ENCODE assay signal across 13 cellular contexts in the genomic region with DNA sequence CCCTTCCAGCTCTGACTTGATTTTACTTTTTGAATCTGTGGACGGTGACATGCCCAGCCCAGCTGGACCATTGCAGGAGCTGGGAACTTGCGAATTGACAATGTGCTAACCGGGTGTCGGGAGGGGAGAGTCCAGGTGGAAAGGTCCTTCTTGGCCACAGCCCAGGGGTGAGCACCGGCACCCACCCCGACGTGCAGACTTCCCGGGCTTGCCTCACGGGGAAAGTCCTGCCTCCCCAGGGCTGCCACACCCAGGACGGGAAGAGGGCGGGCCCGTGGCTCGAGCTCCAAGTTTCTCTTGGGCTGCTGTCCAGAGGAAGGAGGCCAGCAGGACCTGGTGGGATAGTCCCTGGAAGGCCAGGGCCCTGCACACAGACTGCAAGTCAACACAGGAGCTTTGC. TPM values are rescaled to one million over a fixed set of nuclear protein-coding genes. Genes with fewer than 3 reads are reported as not detected.
DNase-seq lines count a peak whose midpoint lies in the region; ATAC-seq, FAIRE-seq and TF ChIP-seq lines count a peak whose summit lies in the region.
"Had no signal": no experiment of that assay in that cellular context is flagged by ENCODE, and none has a peak within 500 bp of the region (broad histone marks: within the 10 kb centered on the region; RNA-seq: fewer than 3 reads in every experiment).

No MANE protein-coding gene starts in this region.

- H4K20me1 ChIP-seq in K562 (replicated peaks; ENCODE audit: control insufficient read depth, insufficient read depth, low read length), result no peaks in the 10 kb centered on the region

- no peaks in the 10 kb centered on the region for H3K79me2 ChIP-seq in K562 (ENCODE audit: control insufficient read depth, insufficient read depth, low read length)

- 0 out of 2 replicates have a peak overlapping the region, but pooled peaks have one; percentile 9 for H2AFZ ChIP-seq in K562 (ENCODE audit: low read depth, low read length)

- H3K36me3 Mint-ChIP-seq in CD4-positive, alpha-beta T cell (ENCODE audit: low read depth), result no peaks in the 10 kb centered on the region

- peak overlapping the region in 1 of 2 experiments; percentile 65; a peak in 1 of 4 replicates for H3K9ac ChIP-seq in K562 (ENCODE audit: insufficient read depth in 1 of 2, low read depth in 2 of 2, low read length in 2 of 2)
- no peak overlapping the region for H3K9ac ChIP-seq in kidney (ENCODE audit: low read length in 2 of 2)

- intact Hi-C loops in K562 (cut with micrococcal nuclease), result loop anchor here (10.0 kb wide), 1 partner anchor 83 kb away; a partner anchor contains a TSS
- intact Hi-C loops in kidney (cut with DNase I), result no loop called here
- intact Hi-C loops in CD4-positive, alpha-beta T cell (cut with DNase I, micrococcal nuclease), result no loop called here

- WGBS in K562 (ENCODE audit: insufficient coverage, low coverage, missing lambda C conversion rate), result under 1% methylated on average over 11 of the region's 13 CpGs

- H3K9me3 Mint-ChIP-seq in CD4-positive, alpha-beta T cell, result no peaks in the 10 kb centered on the region
- H3K9me3 Mint-ChIP-seq: activated B cell treated with CpG ODN at 0.5 μM for 24 hours; activated naive CD4-positive, alpha-beta T cell treated with anti-CD3 and anti-CD28 coated beads for 36 hours had no signal

- peaks cover 0 to 30% of the 10 kb centered on the region in 2 experiments; a peak in 3 of 5 replicates for H3K4me1 ChIP-seq in K562 (replicated peaks in 1 of 2; ENCODE audit: control insufficient read depth in 2 of 2, insufficient read depth in 2 of 2, low read length in 2 of 2)
- peaks cover 0 to 7% of the 10 kb centered on the region in 2 donors for H3K4me1 ChIP-seq in kidney (ENCODE audit: control insufficient read depth in 1 of 2, insufficient read depth in 1 of 2, low read depth in 1 of 2, low read length in 2 of 2)

- no peak overlapping the region for H3K4me3 ChIP-seq in K562
- H3K4me3 ChIP-seq in kidney (ENCODE audit: low read length in 2 of 2), result peak overlapping the region in 1 of 2 donors; percentile 13
- H3K4me3 ChIP-seq in skin epidermis, result peak overlapping the region in 3 of 7 experiments; percentile 4 to 14 (median 5)

- TF ChIP-seq RAD21 in K562 (CRISPR knock-in tag; conservative IDR thresholded peaks at IDR 0.05 in 1 of 2, IDR thresholded peaks at IDR 0.05 in 1 of 2), result no peak

- no peak for ATAC-seq in K562
- no peak for ATAC-seq in CD4-positive, alpha-beta T cell (ENCODE audit: poor library complexity)

- no peak overlapping the region for H3K4me3 Mint-ChIP-seq in CD4-positive, alpha-beta T cell
- H3K4me3 Mint-ChIP-seq: activated B cell treated with CpG ODN at 0.5 μM for 24 hours; activated naive CD4-positive, alpha-beta T cell treated with anti-CD3 and anti-CD28 coated beads for 36 hours had no signal

- DNase-seq in GM03348 (ENCODE audit: low spot score), result peak; percentile 80
- peak in 2 of 4 experiments; percentile 59 to 60 for DNase-seq in K562 (ENCODE audit: extremely low read depth in 1 of 4, low spot score in 3 of 4)
- peak; percentile 87 for DNase-seq in kidney
- DNase-seq in CD4-positive, alpha-beta T cell, result no peak
- no peak for DNase-seq in C1 segment of cervical spinal cord (lab: John Stamatoyannopoulos, UW)
- no peak for DNase-seq in DMS 273 treated with DMSO at 0.1 percent for 48 hours (lab: John Stamatoyannopoulos, UW)
- DNase-seq in GM13977 (ENCODE audit: low spot score), result no peak
- DNase-seq: activated B cell treated with CpG ODN at 0.5 μM for 24 hours; activated naive CD4-positive, alpha-beta T cell treated with anti-CD3 and anti-CD28 coated beads for 36 hours; NCI-H2029 treated with DMSO at 0.1 percent for 48 hours; RPMI8226 had no signal

- POLR2A ChIA-PET in K562 (lab: Yijun Ruan, JAX), result interaction anchor here (0.6 to 1.1 kb wide), 2 partner anchors 9 to 21 kb away, joined by 4 read pairs; no protein-coding TSS in a partner anchor
- POLR2A ChIA-PET in CD4-positive, alpha-beta T cell (lab: Charles Lee), result no interaction called here

- TF ChIP-seq POLR2A in K562 (conservative IDR thresholded peaks at IDR 0.05), result no peak

- FAIRE-seq in K562 (lab: Jason Lieb, UNC), result no peak
- no peak for FAIRE-seq in kidney (lab: Jason Lieb, UNC)

- peaks cover 4% of the 10 kb centered on the region for H3K27me3 Mint-ChIP-seq in CD4-positive, alpha-beta T cell

- no peaks in the 10 kb centered on the region for H3K9me1 ChIP-seq in K562 (ENCODE audit: control insufficient read depth, insufficient read depth, low read length)

- TF ChIP-seq CTCF in K562 (IDR thresholded peaks at IDR 0.05 in 2 of 3, conservative IDR thresholded peaks at IDR 0.05 in 1 of 3; ENCODE audit: insufficient read depth in 2 of 3, low read depth in 1 of 3, low read length in 3 of 3) (no peak), kidney (IDR thresholded peaks at IDR 0.05; ENCODE audit: borderline replicate concordance, extremely low read depth, insufficient read depth) (no peak), GM13977 (IDR thresholded peaks at IDR 0.05; ENCODE audit: extremely low read depth, insufficient read depth, missing control alignments) (no peak)
- no peak for TF ChIP-seq CTCF in CD4-positive, alpha-beta T cell (IDR thresholded peaks at IDR 0.05)

- in situ Hi-C loops in K562 (cut with MboI), result no loop called here
- in situ Hi-C loops in GM13977 (cut with MboI; ENCODE audit: low pct_unique_long_range_greater_than_20kb, low sequenced_read_pairs, unreplicated experiment), result no loop called here

- H3K27ac ChIP-seq in K562 (ENCODE audit: extremely low read depth, low read depth, low read length) (no peak overlapping the region), kidney (ENCODE audit: low read depth in 2 of 2, low read length in 2 of 2) (no peak overlapping the region), skin epidermis (peak overlapping the region in 20 of 21 experiments; percentile 10 to 78 (median 60))
- H3K27ac ChIP-seq in CD4-positive, alpha-beta T cell (ENCODE audit: low read depth, low read length), result no peak overlapping the region
- H3K27ac ChIP-seq: HL-60 had no signal

- H3K36me3 ChIP-seq in K562 (ENCODE audit: control insufficient read depth, insufficient read depth, low read length), result no peaks in the 10 kb centered on the region
- H3K36me3 ChIP-seq in kidney (ENCODE audit: control insufficient read depth in 1 of 2, insufficient read depth in 2 of 2, low read length in 2 of 2), result no peaks in the 10 kb centered on the region

- no TSS peak for BruUV-seq in K562 (replicated peaks; lab: Mats Ljungman, UMichigan)

- peaks cover 74 to 95% of the 10 kb centered on the region in 2 experiments for H3K27me3 ChIP-seq in K562 (ENCODE audit: control insufficient read depth in 2 of 2, insufficient read depth in 2 of 2, low read length in 2 of 2)
- H3K27me3 ChIP-seq in CD4-positive, alpha-beta T cell (ENCODE audit: control insufficient read depth, insufficient read depth, low read length), result no peaks in the 10 kb centered on the region

- peak overlapping the region; percentile 16; the same call in 1 of the 2 replicates for H3K4me2 ChIP-seq in K562 (ENCODE audit: insufficient read depth, low read length)

- no peaks in the 10 kb centered on the region for H3K4me1 Mint-ChIP-seq in CD4-positive, alpha-beta T cell (ENCODE audit: low read depth)
- H3K4me1 Mint-ChIP-seq: activated B cell treated with CpG ODN at 0.5 μM for 24 hours had no signal

- TF ChIP-seq EP300 in K562 (IDR thresholded peaks at IDR 0.05; ENCODE audit: low read length), result no peak

- H3K9me3 ChIP-seq in K562 (replicated peaks; ENCODE audit: control insufficient read depth, insufficient read depth, low read depth, low read length), result no peaks in the 10 kb centered on the region; the same call in 1 of the 2 replicates
- H3K9me3 ChIP-seq in kidney (ENCODE audit: control insufficient read depth in 1 of 2, low read length in 2 of 2), result no peaks in the 10 kb centered on the region
- H3K9me3 ChIP-seq in CD4-positive, alpha-beta T cell (ENCODE audit: control insufficient read depth, low read length), result no peaks in the 10 kb centered on the region

- no peak overlapping the region for H3K27ac Mint-ChIP-seq in CD4-positive, alpha-beta T cell
- H3K27ac Mint-ChIP-seq: activated B cell treated with CpG ODN at 0.5 μM for 24 hours; activated naive CD4-positive, alpha-beta T cell treated with anti-CD3 and anti-CD28 coated beads for 36 hours had no signal

- CTCF ChIA-PET in K562 (lab: Yijun Ruan, JAX; ENCODE audit: low intra/inter-chr PET ratio), result no interaction called here
- CTCF ChIA-PET in CD4-positive, alpha-beta T cell (lab: Charles Lee), result no interaction called here

RNA-seq across cellular contexts. Expression of a gene that starts 17.7 kb away (rescaled TPM):
- not detected in 2 replicates for total RNA-seq in K562 (2011; cell fraction: chromatin; rRNA removed; ENCODE audit: low replicate concordance)
- total RNA-seq in K562 (2011; cell fraction: nucleolus; rRNA removed), result not detected in 2 replicates
- total RNA-seq in K562 (2011; cell fraction: nucleoplasm; rRNA removed), result not detected in 2 replicates
- not detected in 2 replicates for total RNA-seq in K562 (2014; rRNA removed)
- total RNA-seq in K562 (2014; rRNA removed; fragmentation: Illumina TruSeq; extraction: Trizol), result not detected in 2 replicates
- total RNA-seq in K562 (2015; rRNA removed; fragmentation: Illumina TruSeq; extraction: Trizol), result not detected in 2 replicates
- total RNA-seq in K562 (2021), result not detected in 2 replicates
- not detected in 2 replicates for polyA plus RNA-seq in K562 (2011; rRNA removed)
- polyA plus RNA-seq in K562 (2011; cell fraction: cytosol; rRNA removed), result not detected in 2 replicates
- not detected in 2 replicates for polyA plus RNA-seq in K562 (2011; cell fraction: nucleus; rRNA removed)
- polyA plus RNA-seq in K562 (2012), result 0.05 and 0.24 TPM in 2 replicates
- polyA plus RNA-seq in K562 (2014; fragmentation: Illumina TruSeq; extraction: Trizol), result not detected in 2 replicates
- not detected for polyA plus RNA-seq in K562 (2014; fragmentation: Nextera tagmentation; extraction: Ambion mirVana)
- not detected in 2 replicates for polyA plus RNA-seq in K562 (2014; rRNA removed)
- polyA minus RNA-seq in K562 (2011; rRNA and poly(A)+ RNA removed), result not detected in 2 replicates
- polyA minus RNA-seq in K562 (2011; cell fraction: cytosol; rRNA and poly(A)+ RNA removed), result 3.2 TPM in 1 of 2 replicates, not detected in the other
- polyA minus RNA-seq in K562 (2011; cell fraction: nucleus; rRNA and poly(A)+ RNA removed), result not detected in 2 replicates
- 1.7 TPM for total RNA-seq in kidney
- 0.17 TPM for polyA plus RNA-seq in kidney (ENCODE audit: insufficient read depth, low read depth, low replicate concordance)
- total RNA-seq in CD4-positive, alpha-beta T cell, result not detected
- total RNA-seq: activated B cell treated with CpG ODN at 0.5 μM for 24 hours; activated naive CD4-positive, alpha-beta T cell treated with anti-CD3 and anti-CD28 coated beads for 36 hours had no signal

RNA-seq across cellular contexts. Expression of a gene that starts 32.6 kb away (rescaled TPM):
- total RNA-seq in K562 (2011; cell fraction: chromatin; rRNA removed; ENCODE audit: low replicate concordance), result 47.4 and 72.7 TPM in 2 replicates
- total RNA-seq in K562 (2011; cell fraction: nucleolus; rRNA removed), result 43.5 and 52.4 TPM in 2 replicates
- 40.5 and 41.1 TPM in 2 replicates for total RNA-seq in K562 (2011; cell fraction: nucleoplasm; rRNA removed)
- total RNA-seq in K562 (2014; rRNA removed), result 5.1 and 7.3 TPM in 2 replicates
- total RNA-seq in K562 (2014; rRNA removed; fragmentation: Illumina TruSeq; extraction: Trizol), result 2.5 and 2.6 TPM in 2 replicates
- 4.6 and 4.9 TPM in 2 replicates for total RNA-seq in K562 (2015; rRNA removed; fragmentation: Illumina TruSeq; extraction: Trizol)
- 11.8 and 15.7 TPM in 2 replicates for total RNA-seq in K562 (2021)
- 2.5 and 4.8 TPM in 2 replicates for polyA plus RNA-seq in K562 (2011; rRNA removed)
- 3.7 and 4.2 TPM in 2 replicates for polyA plus RNA-seq in K562 (2011; cell fraction: cytosol; rRNA removed)
- polyA plus RNA-seq in K562 (2011; cell fraction: nucleus; rRNA removed), result 19.2 and 29.1 TPM in 2 replicates
- polyA plus RNA-seq in K562 (2012), result 13.7 and 21.2 TPM in 2 replicates
- polyA plus RNA-seq in K562 (2014; fragmentation: Illumina TruSeq; extraction: Trizol), result 6.3 and 11.2 TPM in 2 replicates
- polyA plus RNA-seq in K562 (2014; fragmentation: Nextera tagmentation; extraction: Ambion mirVana), result under 1 TPM; 0.25 to 0.31 TPM
- 8.2 and 9.8 TPM in 2 replicates for polyA plus RNA-seq in K562 (2014; rRNA removed)
- polyA minus RNA-seq in K562 (2011; rRNA and poly(A)+ RNA removed), result 2.6 TPM in 2 replicates
- polyA minus RNA-seq in K562 (2011; cell fraction: cytosol; rRNA and poly(A)+ RNA removed), result 4.5 and 6.9 TPM in 2 replicates
- 3.4 and 6.3 TPM in 2 replicates for polyA minus RNA-seq in K562 (2011; cell fraction: nucleus; rRNA and poly(A)+ RNA removed)
- 63.2 TPM for total RNA-seq in kidney
- polyA plus RNA-seq in kidney (ENCODE audit: insufficient read depth, low read depth, low replicate concordance), result 25.9 TPM
- 100 to 1,000 TPM in 1 of 2 experiments, 10 to 100 TPM in 1; 97.9 to 102 TPM for total RNA-seq in CD4-positive, alpha-beta T cell

RNA-seq across cellular contexts. Expression of a gene that starts 32.7 kb away (rescaled TPM):
- 8.5 and 21.1 TPM in 2 replicates for total RNA-seq in K562 (2011; cell fraction: chromatin; rRNA removed; ENCODE audit: low replicate concordance)
- 13.3 and 15.8 TPM in 2 replicates for total RNA-seq in K562 (2011; cell fraction: nucleolus; rRNA removed)
- total RNA-seq in K562 (2011; cell fraction: nucleoplasm; rRNA removed), result 6.9 and 13.1 TPM in 2 replicates
- total RNA-seq in K562 (2014; rRNA removed) (1.5 and 3.4 TPM in 2 replicates), K562 (2014; rRNA removed; fragmentation: Illumina TruSeq; extraction: Trizol) (0.38 and 0.91 TPM in 2 replicates), K562 (2015; rRNA removed; fragmentation: Illumina TruSeq; extraction: Trizol) (1.0 and 1.4 TPM in 2 replicates), K562 (2021) (3.1 and 4.0 TPM in 2 replicates), kidney (24.5 TPM)
- polyA plus RNA-seq in K562 (2011; rRNA removed) (0.52 and 0.53 TPM in 2 replicates), K562 (2014; fragmentation: Illumina TruSeq; extraction: Trizol) (1.4 and 1.9 TPM in 2 replicates), K562 (2014; fragmentation: Nextera tagmentation; extraction: Ambion mirVana) (under 1 TPM in 1 of 2 experiments, not detected in 1; 0.06 TPM), K562 (2014; rRNA removed) (2.8 and 4.2 TPM in 2 replicates), kidney (ENCODE audit: insufficient read depth, low read depth, low replicate concordance) (11.3 TPM)
- polyA plus RNA-seq in K562 (2011; cell fraction: cytosol; rRNA removed), result 0.43 and 1.2 TPM in 2 replicates
- 4.1 and 8.1 TPM in 2 replicates for polyA plus RNA-seq in K562 (2011; cell fraction: nucleus; rRNA removed)
- 2.7 and 5.4 TPM in 2 replicates for polyA plus RNA-seq in K562 (2012)
- 0.46 TPM in 1 of 2 replicates, not detected in the other for polyA minus RNA-seq in K562 (2011; rRNA and poly(A)+ RNA removed)
- 0.57 and 1.9 TPM in 2 replicates for polyA minus RNA-seq in K562 (2011; cell fraction: cytosol; rRNA and poly(A)+ RNA removed)
- 1.2 and 2.0 TPM in 2 replicates for polyA minus RNA-seq in K562 (2011; cell fraction: nucleus; rRNA and poly(A)+ RNA removed)
- 10 to 100 TPM; 46.5 to 50.9 TPM for total RNA-seq in CD4-positive, alpha-beta T cell

RNA-seq across cellular contexts. Expression of a gene that starts 40.6 kb away (rescaled TPM):
- 97.7 and 109 TPM in 2 replicates for total RNA-seq in K562 (2011; cell fraction: chromatin; rRNA removed; ENCODE audit: low replicate concordance)
- total RNA-seq in K562 (2011; cell fraction: nucleolus; rRNA removed), result 60.3 and 71.7 TPM in 2 replicates
- 81.0 and 81.6 TPM in 2 replicates for total RNA-seq in K562 (2011; cell fraction: nucleoplasm; rRNA removed)
- total RNA-seq in K562 (2014; rRNA removed), result 121 and 124 TPM in 2 replicates
- total RNA-seq in K562 (2014; rRNA removed; fragmentation: Illumina TruSeq; extraction: Trizol), result 147 and 157 TPM in 2 replicates
- total RNA-seq in K562 (2015; rRNA removed; fragmentation: Illumina TruSeq; extraction: Trizol), result 126 and 130 TPM in 2 replicates
- total RNA-seq in K562 (2021), result 133 and 139 TPM in 2 replicates
- 128 and 171 TPM in 2 replicates for polyA plus RNA-seq in K562 (2011; rRNA removed)
- polyA plus RNA-seq in K562 (2011; cell fraction: cytosol; rRNA removed), result 101 and 105 TPM in 2 replicates
- 68.0 and 84.5 TPM in 2 replicates for polyA plus RNA-seq in K562 (2011; cell fraction: nucleus; rRNA removed)
- polyA plus RNA-seq in K562 (2012), result 86.7 and 168 TPM in 2 replicates
- polyA plus RNA-seq in K562 (2014; fragmentation: Illumina TruSeq; extraction: Trizol), result 127 and 131 TPM in 2 replicates
- 10 to 100 TPM; 62.7 to 67.0 TPM for polyA plus RNA-seq in K562 (2014; fragmentation: Nextera tagmentation; extraction: Ambion mirVana)
- 103 and 134 TPM in 2 replicates for polyA plus RNA-seq in K562 (2014; rRNA removed)
- 114 and 154 TPM in 2 replicates for polyA minus RNA-seq in K562 (2011; rRNA and poly(A)+ RNA removed)
- polyA minus RNA-seq in K562 (2011; cell fraction: cytosol; rRNA and poly(A)+ RNA removed), result 63.1 and 74.0 TPM in 2 replicates
- polyA minus RNA-seq in K562 (2011; cell fraction: nucleus; rRNA and poly(A)+ RNA removed), result 27.3 and 35.1 TPM in 2 replicates
- total RNA-seq in kidney, result 75.0 TPM
- polyA plus RNA-seq in kidney (ENCODE audit: insufficient read depth, low read depth, low replicate concordance), result 63.6 TPM
- total RNA-seq in CD4-positive, alpha-beta T cell, result 10 to 100 TPM; 79.6 to 79.7 TPM

Comparison
In these comparisons a context has a peak if more than half of its experiments do, and no peak if none do; other contexts are left out.
1. DNase-seq: peak in GM03348 (single experiment) and kidney (single experiment); none in CD4-positive, alpha-beta T cell (0 of 10), C1 segment of cervical spinal cord (0 of 14), DMS 273 treated with DMSO at 0.1 percent for 48 hours (single experiment) and GM13977 (single experiment).
2. H3K27ac ChIP-seq: peak in skin epidermis (20 of 21); none in K562 (single experiment), kidney (0 of 2) and CD4-positive, alpha-beta T cell (single experiment).